28 cellular contexts compared by ENCODE assay signal in genomic region chr9:3672399-3672798, GRCh38.
"Had no signal": no experiment of that assay in that cellular context is flagged by ENCODE, and none has a peak within 500 bp of the region (broad histone marks: within the 10 kb centered on the region; RNA-seq: fewer than 3 reads in every experiment).

No MANE protein-coding gene starts in this region.

- H3K27ac ChIP-seq: coronary artery, dorsolateral prefrontal cortex, epithelial cell of prostate, esophagus muscularis mucosa, esophagus squamous epithelium, foreskin keratinocyte, gastrocnemius medialis, gastroesophageal sphincter, heart left ventricle, heart right ventricle, hepatocyte had no signal

- FAIRE-seq: endometrium, endothelial cell of umbilical vein, frontal cortex had no signal

- DNase-seq: cortex of kidney; dermis blood vessel endothelial cell; dorsolateral prefrontal cortex; effector CD4-positive, alpha-beta T cell; effector CD8-positive, alpha-beta T cell; effector memory CD4-positive, alpha-beta T cell; effector memory CD8-positive, alpha-beta T cell; endodermal cell; erythroblast; esophagus squamous epithelium; foreskin fibroblast; foreskin keratinocyte; foreskin melanocyte; gastrocnemius medialis; glutamatergic neuron; head of caudate nucleus; heart left ventricle; heart right ventricle; hippocampal formation had no signal

- H3K79me2 ChIP-seq: hepatocyte had no signal

- H3K9me3 ChIP-seq: esophagus muscularis mucosa, esophagus squamous epithelium, gastrocnemius medialis, gastroesophageal sphincter, heart left ventricle, heart right ventricle had no signal

- H3K36me3 ChIP-seq: esophagus muscularis mucosa, esophagus squamous epithelium, gastrocnemius medialis, gastroesophageal sphincter, heart left ventricle, heart right ventricle had no signal

- H3K4me2 ChIP-seq: hepatocyte had no signal

- H2AFZ ChIP-seq: hepatocyte had no signal

- ATAC-seq: effector memory CD8-positive, alpha-beta T cell; esophagus mucosa; foreskin keratinocyte; gastrocnemius medialis; gastroesophageal sphincter; heart left ventricle; heart right ventricle had no signal

- H3K27me3 ChIP-seq: dorsolateral prefrontal cortex, esophagus muscularis mucosa, esophagus squamous epithelium, foreskin keratinocyte, gastrocnemius medialis, gastroesophageal sphincter, heart left ventricle, heart right ventricle, hepatocyte had no signal

- H3K4me3 ChIP-seq: coronary artery, dorsolateral prefrontal cortex, esophagus muscularis mucosa, esophagus squamous epithelium, gastrocnemius medialis, gastroesophageal sphincter, heart left ventricle, heart right ventricle, hepatocyte had no signal

- H3K4me1 ChIP-seq: esophagus muscularis mucosa, esophagus squamous epithelium, foreskin keratinocyte, gastrocnemius medialis, gastroesophageal sphincter, heart left ventricle, heart right ventricle had no signal
